Comparison of ENCODE assay signal across 2 cellular contexts in the genomic region with DNA sequence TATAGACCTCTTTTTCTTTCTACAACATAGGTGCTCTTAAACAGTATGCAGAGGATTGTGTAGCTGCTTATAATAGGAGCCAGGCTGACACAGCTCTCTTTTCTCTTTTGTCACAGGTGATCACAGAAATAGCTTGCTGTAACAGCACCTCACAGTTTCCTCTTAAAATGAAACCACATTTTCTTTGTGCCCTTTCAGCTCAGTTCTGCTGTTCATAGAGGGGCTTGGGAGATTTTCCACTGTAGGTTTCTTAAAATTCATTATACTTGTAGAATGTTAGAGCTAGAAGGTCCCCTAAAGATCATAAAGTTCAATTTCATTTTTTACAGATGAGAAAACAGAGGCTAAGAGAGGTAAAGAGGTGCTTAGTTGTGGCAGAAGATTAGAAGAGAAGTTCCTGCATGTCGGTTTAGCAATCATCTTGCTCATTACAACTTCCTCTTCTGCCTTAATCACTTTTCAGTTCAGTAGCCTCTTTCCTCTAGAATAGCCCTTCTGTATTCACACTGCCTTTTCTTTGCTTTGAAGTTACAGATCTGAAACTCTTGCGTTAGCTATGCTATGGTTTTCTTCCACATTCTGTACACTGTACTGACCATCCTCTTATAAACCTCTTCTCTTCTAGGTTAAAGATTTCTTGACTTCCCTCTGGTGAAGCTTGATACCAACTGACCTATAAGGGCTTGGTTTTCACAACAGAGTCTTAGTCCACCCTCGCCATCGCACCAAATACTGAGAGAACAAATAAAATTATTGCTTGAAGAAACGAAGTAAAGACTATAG.
TF ChIP-seq lines count a peak whose summit lies in the region.

No MANE protein-coding gene starts in this region.

TF ChIP-seq in liver, 16 proteins besides CTCF, POLR2A, EP300 and RAD21:
- TF ChIP-seq EGR1 (IDR thresholded peaks at IDR 0.05; ENCODE audit: low read depth in 2 of 2): no peak
- no peak for TF ChIP-seq RXRA (IDR thresholded peaks at IDR 0.05)
- TF ChIP-seq FOXA1 (IDR thresholded peaks at IDR 0.05): no peak
- TF ChIP-seq, protein P1, sequence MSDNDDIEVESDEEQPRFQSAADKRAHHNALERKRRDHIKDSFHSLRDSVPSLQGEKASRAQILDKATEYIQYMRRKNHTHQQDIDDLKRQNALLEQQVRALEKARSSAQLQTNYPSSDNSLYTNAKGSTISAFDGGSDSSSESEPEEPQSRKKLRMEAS (IDR thresholded peaks at IDR 0.05): no peak
- no peak for TF ChIP-seq GABPA (IDR thresholded peaks at IDR 0.05 in 1 of 2, conservative IDR thresholded peaks at IDR 0.05 in 1 of 2)
- no peak for TF ChIP-seq SP1 (IDR thresholded peaks at IDR 0.05)
- no peak for TF ChIP-seq YY1 (IDR thresholded peaks at IDR 0.05)
- no peak for TF ChIP-seq NR2F2 (IDR thresholded peaks at IDR 0.05)
- TF ChIP-seq REST (IDR thresholded peaks at IDR 0.05): no peak
- TF ChIP-seq FOXA2 (IDR thresholded peaks at IDR 0.05): no peak
- TF ChIP-seq HNF4A (conservative IDR thresholded peaks at IDR 0.05): no peak
- TF ChIP-seq, protein P2, sequence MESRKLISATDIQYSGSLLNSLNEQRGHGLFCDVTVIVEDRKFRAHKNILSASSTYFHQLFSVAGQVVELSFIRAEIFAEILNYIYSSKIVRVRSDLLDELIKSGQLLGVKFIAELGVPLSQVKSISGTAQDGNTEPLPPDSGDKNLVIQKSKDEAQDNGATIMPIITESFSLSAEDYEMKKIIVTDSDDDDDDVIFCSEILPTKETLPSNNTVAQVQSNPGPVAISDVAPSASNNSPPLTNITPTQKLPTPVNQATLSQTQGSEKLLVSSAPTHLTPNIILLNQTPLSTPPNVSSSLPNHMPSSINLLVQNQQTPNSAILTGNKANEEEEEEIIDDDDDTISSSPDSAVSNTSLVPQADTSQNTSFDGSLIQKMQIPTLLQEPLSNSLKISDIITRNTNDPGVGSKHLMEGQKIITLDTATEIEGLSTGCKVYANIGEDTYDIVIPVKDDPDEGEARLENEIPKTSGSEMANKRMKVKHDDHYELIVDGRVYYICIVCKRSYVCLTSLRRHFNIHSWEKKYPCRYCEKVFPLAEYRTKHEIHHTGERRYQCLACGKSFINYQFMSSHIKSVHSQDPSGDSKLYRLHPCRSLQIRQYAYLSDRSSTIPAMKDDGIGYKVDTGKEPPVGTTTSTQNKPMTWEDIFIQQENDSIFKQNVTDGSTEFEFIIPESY (IDR thresholded peaks at IDR 0.05): no peak
- no peak for TF ChIP-seq TAF1 (conservative IDR thresholded peaks at IDR 0.05)
- no peak for TF ChIP-seq JUND (IDR thresholded peaks at IDR 0.05)
- TF ChIP-seq, protein P3, sequence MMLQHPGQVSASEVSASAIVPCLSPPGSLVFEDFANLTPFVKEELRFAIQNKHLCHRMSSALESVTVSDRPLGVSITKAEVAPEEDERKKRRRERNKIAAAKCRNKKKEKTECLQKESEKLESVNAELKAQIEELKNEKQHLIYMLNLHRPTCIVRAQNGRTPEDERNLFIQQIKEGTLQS (IDR thresholded peaks at IDR 0.05): no peak
- TF ChIP-seq HNF4G (IDR thresholded peaks at IDR 0.05): no peak
TF ChIP-seq in liver: peak in this region for 0.

TF ChIP-seq in HepG2, 621 proteins besides CTCF, POLR2A, EP300 and RAD21:
- TF ChIP-seq ZNF709 (CRISPR knock-in tag; IDR thresholded peaks at IDR 0.05) (no peak), ZFP62 (CRISPR knock-in tag; IDR thresholded peaks at IDR 0.05) (no peak), ZNF546 (CRISPR knock-in tag; conservative IDR thresholded peaks at IDR 0.05) (no peak), ELF4 (CRISPR knock-in tag; IDR thresholded peaks at IDR 0.05; ENCODE audit: borderline replicate concordance) (no peak), ZNF292 (CRISPR knock-in tag; IDR thresholded peaks at IDR 0.05; ENCODE audit: borderline replicate concordance, low read depth) (no peak)
